In the genomic region with DNA sequence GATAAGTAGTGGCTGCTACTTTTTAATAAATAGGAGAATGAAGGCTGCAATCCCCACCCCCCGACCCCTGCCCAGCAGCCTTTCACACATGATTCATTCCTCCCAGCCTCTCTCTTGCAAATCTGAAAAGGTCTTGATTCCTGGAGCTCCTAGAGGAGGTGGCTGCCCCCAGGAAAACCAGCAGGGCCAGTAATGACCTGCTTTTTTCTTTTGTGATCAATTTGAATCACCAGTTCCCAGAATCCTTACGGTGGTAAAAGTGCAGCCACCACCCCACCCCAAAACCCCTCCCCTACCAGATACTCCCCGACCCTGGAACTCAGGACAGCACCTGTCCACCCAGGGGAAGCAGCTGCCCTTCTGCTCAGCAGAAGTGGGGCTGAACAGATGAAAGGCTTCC, we compare ENCODE assay signal across 14 cellular contexts.
DNase-seq lines count a peak whose midpoint lies in the region; ATAC-seq and TF ChIP-seq lines count a peak whose summit lies in the region.
"Had no signal": no experiment of that assay in that cellular context is flagged by ENCODE, and none has a peak within 500 bp of the region (broad histone marks: within the 10 kb centered on the region; RNA-seq: fewer than 3 reads in every experiment).

No MANE protein-coding gene starts in this region.

- CTCF ChIA-PET in Calu3 (lab: Charles Lee): interaction anchor here (1.1 kb wide), 1 partner anchor 25 kb away, joined by 10 read pairs; no protein-coding TSS in a partner anchor

- DNase-seq in NT2/D1 (ENCODE audit: low read depth, low spot score) (no peak), glutamatergic neuron (no peak), substantia nigra (lab: John Stamatoyannopoulos, UW) (peak in 1 of 49 donors; percentile 60), islet precursor cell (no peak), Calu3 (no peak)
- DNase-seq: CD4-positive, alpha-beta T cell; DMS79; GOT3; HCEC 1CT; HFFc6 had no signal

- BruUV-seq in Calu3 (replicated peaks; lab: Mats Ljungman, UMichigan): no TSS peak

- TF ChIP-seq CTCF in glutamatergic neuron (IDR thresholded peaks at IDR 0.05; ENCODE audit: partially characterized antibody, unreplicated experiment) (no peak), Calu3 (IDR thresholded peaks at IDR 0.05; ENCODE audit: unreplicated experiment) (no peak)

- H3K27me3 ChIP-seq in NT2/D1 (ENCODE audit: insufficient read depth, insufficient read length): no peaks in the 10 kb centered on the region

- H3K4me1 Mint-ChIP-seq in dendritic cell treated with granulocyte-macrophage colony-stimulating factor and Interleukin-4, amounts not matched to agents 40 ng/mL and 50 ng/mL, for 4 days (ENCODE audit: low read depth): peaks cover 36% of the 10 kb centered on the region
- peaks cover 38% of the 10 kb centered on the region for H3K4me1 Mint-ChIP-seq in glutamatergic neuron (ENCODE audit: low read depth, unreplicated experiment)
- peaks cover 22% of the 10 kb centered on the region for H3K4me1 Mint-ChIP-seq in Calu3 (ENCODE audit: low read depth, unreplicated experiment)

- intact Hi-C loops in dendritic cell treated with granulocyte-macrophage colony-stimulating factor and Interleukin-4, amounts not matched to agents 40 ng/mL and 50 ng/mL, for 4 days (cut with micrococcal nuclease): no loop called here
- intact Hi-C loops in Calu3 (cut with micrococcal nuclease; ENCODE audit: unreplicated experiment): no loop called here

- no peaks in the 10 kb centered on the region for H3K36me3 ChIP-seq in NT2/D1 (ENCODE audit: insufficient read depth, insufficient read length, low read length)

- peaks cover 4% of the 10 kb centered on the region for H3K4me1 ChIP-seq in NT2/D1 (ENCODE audit: insufficient read depth, insufficient read length)

- H3K4me3 ChIP-seq in NT2/D1 (ENCODE audit: insufficient read length, low read depth): no peak overlapping the region
- H3K4me3 ChIP-seq: GM12878 had no signal

- H3K4me3 Mint-ChIP-seq in dendritic cell treated with granulocyte-macrophage colony-stimulating factor and Interleukin-4, amounts not matched to agents 40 ng/mL and 50 ng/mL, for 4 days: no peak overlapping the region
- H3K4me3 Mint-ChIP-seq in glutamatergic neuron (ENCODE audit: unreplicated experiment): peak overlapping the region; percentile 63
- no peak overlapping the region for H3K4me3 Mint-ChIP-seq in Calu3 (ENCODE audit: low read depth, unreplicated experiment)
- H3K4me3 Mint-ChIP-seq: B cell; CD4-positive, alpha-beta T cell; HFFc6 had no signal

- no peak for ATAC-seq in GM19463 (IDR thresholded peaks at IDR 0.05; ENCODE audit: unreplicated experiment)
- ATAC-seq: GM12878 had no signal

- H3K27me3 Mint-ChIP-seq in dendritic cell treated with granulocyte-macrophage colony-stimulating factor and Interleukin-4, amounts not matched to agents 40 ng/mL and 50 ng/mL, for 4 days: peaks cover 3% of the 10 kb centered on the region
- H3K27me3 Mint-ChIP-seq in glutamatergic neuron (ENCODE audit: unreplicated experiment) (peaks cover 6% of the 10 kb centered on the region), Calu3 (ENCODE audit: unreplicated experiment) (peaks cover 32% of the 10 kb centered on the region)

- H3K36me3 Mint-ChIP-seq in dendritic cell treated with granulocyte-macrophage colony-stimulating factor and Interleukin-4, amounts not matched to agents 40 ng/mL and 50 ng/mL, for 4 days (ENCODE audit: low read depth): no peaks in the 10 kb centered on the region
- H3K36me3 Mint-ChIP-seq in glutamatergic neuron (ENCODE audit: unreplicated experiment) (no peaks in the 10 kb centered on the region), Calu3 (ENCODE audit: insufficient read depth, unreplicated experiment) (no peaks in the 10 kb centered on the region)

- peak overlapping the region; percentile 28 for H3K27ac Mint-ChIP-seq in dendritic cell treated with granulocyte-macrophage colony-stimulating factor and Interleukin-4, amounts not matched to agents 40 ng/mL and 50 ng/mL, for 4 days
- no peak overlapping the region for H3K27ac Mint-ChIP-seq in glutamatergic neuron (ENCODE audit: unreplicated experiment)
- no peak overlapping the region for H3K27ac Mint-ChIP-seq in Calu3 (ENCODE audit: unreplicated experiment)
- H3K27ac Mint-ChIP-seq: B cell; CD4-positive, alpha-beta T cell; HFFc6 had no signal

- H3K9ac ChIP-seq in NT2/D1 (ENCODE audit: insufficient read length, low read depth): peak overlapping the region; percentile 39

- no peaks in the 10 kb centered on the region for H3K9me3 ChIP-seq in NT2/D1 (ENCODE audit: insufficient read depth, low read length)

- peak overlapping the region; percentile 69 for H3K27ac ChIP-seq in substantia nigra (ENCODE audit: low read depth, low read length, poor library complexity, severe bottlenecking)

- no peaks in the 10 kb centered on the region for H3K9me3 Mint-ChIP-seq in dendritic cell treated with granulocyte-macrophage colony-stimulating factor and Interleukin-4, amounts not matched to agents 40 ng/mL and 50 ng/mL, for 4 days
- peaks cover 13% of the 10 kb centered on the region for H3K9me3 Mint-ChIP-seq in glutamatergic neuron (ENCODE audit: unreplicated experiment)
- H3K9me3 Mint-ChIP-seq in Calu3 (ENCODE audit: low read depth, unreplicated experiment): no peaks in the 10 kb centered on the region
- H3K9me3 Mint-ChIP-seq: CD4-positive, alpha-beta T cell; HFFc6 had no signal
